Comparison of ENCODE assay signal across 23 cellular contexts in genomic region chr6:64672651-64673050, GRCh38.
"Had no signal": no experiment of that assay in that cellular context is flagged by ENCODE, and none has a peak within 500 bp of the region (broad histone marks: within the 10 kb centered on the region; RNA-seq: fewer than 3 reads in every experiment).

No MANE protein-coding gene starts in this region.

- H3K36me3 ChIP-seq: adrenal gland, esophagus squamous epithelium, heart left ventricle, WERI-Rb-1 had no signal

- H3K4me1 ChIP-seq: adrenal gland, esophagus squamous epithelium, heart left ventricle, testis had no signal

- H3K9me3 ChIP-seq: adrenal gland, esophagus squamous epithelium, heart left ventricle, testis had no signal

- FAIRE-seq: astrocyte, colon, small intestine, TTC549 had no signal

- H3K27me3 ChIP-seq: adrenal gland, dorsolateral prefrontal cortex, esophagus squamous epithelium, heart left ventricle, testis had no signal

- H3K27ac ChIP-seq: adrenal gland, esophagus squamous epithelium, heart left ventricle, testis, WERI-Rb-1 had no signal

- DNase-seq: activated CD4-positive, alpha-beta T cell treated with anti-CD3 and anti-CD28 coated beads, Interleukin-2, amount 10 ng/mL, durations not matched to agents 7 days and 5 days; activated CD4-positive, CD25-positive, alpha-beta regulatory T cell treated with anti-CD3 and anti-CD28 coated beads, Interleukin-2, amount 50 U/mL, for 72 hours; activated CD8-positive, alpha-beta T cell treated with anti-CD3 and anti-CD28 coated beads, Interleukin-2, amount 10 ng/mL, durations not matched to agents 7 days and 5 days; activated gamma-delta T cell treated with Interleukin-2 at 50 U/mL for 16 hours; central memory CD4-positive, alpha-beta T cell; dorsolateral prefrontal cortex; endodermal cell; esophagus squamous epithelium; heart left ventricle; islet precursor cell; left cardiac atrium; naive B cell; nucleus accumbens; posterior cingulate gyrus; small intestine; stimulated activated CD4-positive, alpha-beta T cell treated with anti-CD3 and anti-CD28 coated beads, Interleukin-15, amount 100 ng/mL, for 24 hours; T-cell; testis; WERI-Rb-1 had no signal

- H3K4me3 ChIP-seq: adrenal gland, dorsolateral prefrontal cortex, esophagus squamous epithelium, heart left ventricle, testis had no signal
